ENCODE assay signal across 8 cellular contexts in genomic region chr3:58463181-58463941, GRCh38. TPM values are rescaled to one million over a fixed set of nuclear protein-coding genes. Genes with fewer than 3 reads are reported as not detected.
A peak's percentile ranks its signal among the peaks of the same experiment; 100 is the strongest.
DNase-seq lines count a peak whose midpoint lies in the region; ATAC-seq and TF ChIP-seq lines count a peak whose summit lies in the region.

No MANE protein-coding gene starts in this region.

- BruUV-seq in Calu3 (replicated peaks; lab: Mats Ljungman, UMichigan): no TSS peak

- H3K4me1 Mint-ChIP-seq in Calu3 (ENCODE audit: low read depth, unreplicated experiment): peaks cover 15% of the 10 kb centered on the region
- H3K4me1 Mint-ChIP-seq in osteocyte (ENCODE audit: unreplicated experiment): peaks cover 21% of the 10 kb centered on the region

- H3K27ac ChIP-seq in gastroesophageal sphincter (no peak overlapping the region), tibial artery (peak overlapping the region in 1 of 2 donors; percentile 29)

- TF ChIP-seq EP300 in gastroesophageal sphincter (IDR thresholded peaks at IDR 0.05): no peak

- H3K36me3 ChIP-seq in gastroesophageal sphincter: no peaks in the 10 kb centered on the region
- H3K36me3 ChIP-seq in tibial artery: no peaks in the 10 kb centered on the region

- DNase-seq in Calu3 (peak; percentile 84), HuH-7.5 (ENCODE audit: low spot score) (peak; percentile 46), SHP77 treated with DMSO at 0.1 percent for 48 hours (lab: John Stamatoyannopoulos, UW) (peak; percentile 69), osteocyte (ENCODE audit: extremely low spot score, unreplicated experiment) (no peak), tibial artery (peak; percentile 70 to 75)
- DNase-seq in activated gamma-delta T cell treated with anti-CD3 and anti-CD28 coated beads, Interleukin-2, amount 50 U/mL, for 16 hours (ENCODE audit: low read depth): peak; percentile 65

- H3K36me3 Mint-ChIP-seq in Calu3 (ENCODE audit: insufficient read depth, unreplicated experiment) (peaks cover 6% of the 10 kb centered on the region), osteocyte (ENCODE audit: unreplicated experiment) (no peaks in the 10 kb centered on the region)

- H3K9me3 Mint-ChIP-seq in Calu3 (ENCODE audit: low read depth, unreplicated experiment) (no peaks in the 10 kb centered on the region), osteocyte (ENCODE audit: unreplicated experiment) (no peaks in the 10 kb centered on the region)

- H3K4me3 ChIP-seq in gastroesophageal sphincter (peak overlapping the region in 1 of 2 donors; percentile 16), tibial artery (peak overlapping the region; percentile 35 to 40)

- H3K27ac Mint-ChIP-seq in Calu3 (ENCODE audit: unreplicated experiment) (no peak overlapping the region), osteocyte (ENCODE audit: unreplicated experiment) (no peak overlapping the region)

- intact Hi-C loops in Calu3 (cut with micrococcal nuclease; ENCODE audit: unreplicated experiment) (loop anchor here (1.0 to 2.0 kb wide), 2 partner anchors 29 to 69 kb away; partner anchors contain the start of gene KCTD6), tibial artery (cut with DNase I; ENCODE audit: low total_unique reads) (no loop called here)

- no peak for TF ChIP-seq POLR2A in gastroesophageal sphincter (IDR thresholded peaks at IDR 0.05)

- H3K9me3 ChIP-seq in gastroesophageal sphincter (no peaks in the 10 kb centered on the region), tibial artery (no peaks in the 10 kb centered on the region)

- CTCF ChIA-PET in Calu3 (lab: Charles Lee): no interaction called here

- H3K27me3 ChIP-seq in gastroesophageal sphincter (no peaks in the 10 kb centered on the region), tibial artery (no peaks in the 10 kb centered on the region)

- H3K4me3 Mint-ChIP-seq in Calu3 (ENCODE audit: low read depth, unreplicated experiment): peak overlapping the region; percentile 39
- H3K4me3 Mint-ChIP-seq in osteocyte (ENCODE audit: unreplicated experiment): no peak overlapping the region

- H3K27me3 Mint-ChIP-seq in Calu3 (ENCODE audit: unreplicated experiment) (no peaks in the 10 kb centered on the region), osteocyte (ENCODE audit: unreplicated experiment) (no peaks in the 10 kb centered on the region)

- TF ChIP-seq CTCF in Calu3 (IDR thresholded peaks at IDR 0.05; ENCODE audit: unreplicated experiment) (peak; percentile 53), gastroesophageal sphincter (IDR thresholded peaks at IDR 0.05) (peak; percentile 49 to 75 (median 66)), osteocyte (IDR thresholded peaks at IDR 0.05) (peak; percentile 76), tibial artery (IDR thresholded peaks at IDR 0.05) (peak; percentile 60 to 66)

- WGBS in gastroesophageal sphincter (ENCODE audit: low coverage in 1 of 2), 2 donors: 26 to 38% methylated on average over 17 to 18 of the region's 18 CpGs

- H3K4me1 ChIP-seq in gastroesophageal sphincter (peaks cover 0 to 14% (median 0%) of the 10 kb centered on the region in 3 donors), tibial artery (peaks cover 0 to 10% (median 1%) of the 10 kb centered on the region in 4 donors)

- peak; percentile 86 for ATAC-seq in GM21367 (IDR thresholded peaks at IDR 0.05; ENCODE audit: unreplicated experiment)
- peak; percentile 80 for ATAC-seq in gastroesophageal sphincter

RNA-seq across cellular contexts. Expression of gene KCTD6, which starts 28.5 kb away (rescaled TPM):
- total RNA-seq in Calu3 (2022): 10.7 and 11.4 TPM in 2 replicates
- 10 to 100 TPM; 13.1 to 17.8 (median 16.3) TPM for total RNA-seq in gastroesophageal sphincter
- total RNA-seq in osteocyte: 13.6 and 14.4 TPM in 2 replicates

RNA-seq across cellular contexts. Expression of gene PDHB, which starts 29.7 kb away (rescaled TPM):
- 45.4 and 47.6 TPM in 2 replicates for total RNA-seq in Calu3 (2022)
- 100 to 1,000 TPM in 3 of 4 donors, 10 to 100 TPM in 1; 90.1 to 213 (median 146) TPM for total RNA-seq in gastroesophageal sphincter
- 85.5 and 89.0 TPM in 2 replicates for total RNA-seq in osteocyte
